Comparison of ENCODE assay signal across 9 cellular contexts in the genomic region with DNA sequence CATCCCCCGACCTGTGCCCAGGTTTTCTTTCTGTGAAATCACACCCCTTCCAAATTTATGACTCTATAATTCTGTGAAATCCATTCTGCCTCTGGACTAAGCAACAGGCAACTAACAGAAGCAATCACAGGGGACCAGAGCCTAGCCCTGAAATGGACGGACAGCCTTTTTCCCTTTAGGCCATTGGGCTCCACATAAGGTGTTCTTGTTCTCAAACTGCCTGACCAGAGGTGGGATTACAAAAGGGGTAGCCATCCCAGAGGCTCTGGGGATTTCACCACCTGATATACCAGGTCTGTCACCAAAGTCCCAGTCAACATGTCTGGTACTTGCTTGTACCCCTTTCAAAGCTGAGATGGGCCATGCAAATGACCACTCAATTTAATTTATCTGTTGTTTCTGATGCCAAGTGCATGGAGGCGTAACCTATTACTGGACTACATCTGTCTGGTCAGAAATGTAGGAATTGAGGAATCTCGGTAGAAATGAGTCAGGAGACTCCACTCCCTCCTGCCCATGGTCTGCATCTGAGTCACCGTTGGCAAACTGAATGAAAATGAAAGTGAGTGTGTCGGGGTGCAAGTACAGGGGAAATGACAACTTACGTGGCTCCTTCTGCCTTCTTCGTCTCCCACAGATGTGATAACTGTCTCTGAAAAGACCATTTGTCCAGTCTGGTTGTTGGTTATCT. TPM values are rescaled to one million over a fixed set of nuclear protein-coding genes. Genes with fewer than 3 reads are reported as not detected.
DNase-seq lines count a peak whose midpoint lies in the region; ATAC-seq, FAIRE-seq and TF ChIP-seq lines count a peak whose summit lies in the region.
"Had no signal": no experiment of that assay in that cellular context is flagged by ENCODE, and none has a peak within 500 bp of the region (broad histone marks: within the 10 kb centered on the region; RNA-seq: fewer than 3 reads in every experiment).

No MANE protein-coding gene starts in this region.

- ATAC-seq in CD4-positive, CD25-positive, alpha-beta regulatory T cell (ENCODE audit: low read depth in 2 of 2), result no peak
- ATAC-seq in HG03460 (IDR thresholded peaks at IDR 0.05; ENCODE audit: unreplicated experiment), result no peak
- ATAC-seq in HG03520 (IDR thresholded peaks at IDR 0.05; ENCODE audit: unreplicated experiment), result no peak

- H3K4me3 Mint-ChIP-seq in CD4-positive, CD25-positive, alpha-beta regulatory T cell, result peak overlapping the region in 2 of 4 donors; percentile 52 to 57

- H3K27ac Mint-ChIP-seq in CD4-positive, CD25-positive, alpha-beta regulatory T cell, result peak overlapping the region in 1 of 3 donors; percentile 45

- no peaks in the 10 kb centered on the region for H3K9me3 ChIP-seq in CD4-positive, CD25-positive, alpha-beta regulatory T cell (ENCODE audit: control insufficient read depth in 2 of 2, low read length in 2 of 2)

- peaks cover 4% of the 10 kb centered on the region for H3K4me1 ChIP-seq in CD4-positive, CD25-positive, alpha-beta regulatory T cell (ENCODE audit: control insufficient read depth, insufficient read depth, low read length, poor library complexity, severe bottlenecking)

- no peaks in the 10 kb centered on the region for H3K36me3 ChIP-seq in CD4-positive, CD25-positive, alpha-beta regulatory T cell (ENCODE audit: control insufficient read depth, insufficient read depth, low read length)

- no peaks in the 10 kb centered on the region for H3K9me3 Mint-ChIP-seq in CD4-positive, CD25-positive, alpha-beta regulatory T cell

- H3K27ac ChIP-seq in CD4-positive, CD25-positive, alpha-beta regulatory T cell (ENCODE audit: insufficient read depth, low read length, poor library complexity, severe bottlenecking), result no peak overlapping the region

- peak overlapping the region; percentile 45 for H3K4me3 ChIP-seq in CD4-positive, CD25-positive, alpha-beta regulatory T cell (ENCODE audit: low read depth, low read length)
- H3K4me3 ChIP-seq in astrocyte of the cerebellum (ENCODE audit: low read depth, low read length), result peak overlapping the region; percentile 0

- peak; percentile 89 for FAIRE-seq in HTR-8/SVneo (lab: Jason Lieb, UNC)

- H3K27me3 Mint-ChIP-seq in CD4-positive, CD25-positive, alpha-beta regulatory T cell, result peaks cover 35% of the 10 kb centered on the region

- in situ Hi-C loops in astrocyte of the cerebellum (cut with HindIII; ENCODE audit: low sequenced_read_pairs), result no loop called here

- DNase-seq in CD4-positive, CD25-positive, alpha-beta regulatory T cell, result peak in 1 of 3 donors; percentile 33
- DNase-seq in HTR-8/SVneo (ENCODE audit: insufficient read length, low spot score) (peak; percentile 79), astrocyte of the cerebellum (ENCODE audit: low read depth) (peak; percentile 82), myocyte (ENCODE audit: low read depth) (peak; percentile 72), NCI-H2196 (lab: John Stamatoyannopoulos, UW; ENCODE audit: unreplicated experiment) (no peak), T-helper 9 cell (no peak)
- DNase-seq: activated CD4-positive, alpha-beta T cell treated with anti-CD3 and anti-CD28 coated beads for 1 hour had no signal

- no peaks in the 10 kb centered on the region for H3K36me3 Mint-ChIP-seq in CD4-positive, CD25-positive, alpha-beta regulatory T cell

- peaks cover 18% of the 10 kb centered on the region for H3K27me3 ChIP-seq in CD4-positive, CD25-positive, alpha-beta regulatory T cell (ENCODE audit: control insufficient read depth, insufficient read depth, low read length)

- peaks cover 0 to 21% (median 6%) of the 10 kb centered on the region in 4 donors for H3K4me1 Mint-ChIP-seq in CD4-positive, CD25-positive, alpha-beta regulatory T cell

- TF ChIP-seq CTCF in astrocyte of the cerebellum (IDR thresholded peaks at IDR 0.05; ENCODE audit: low read depth, low read length, missing control alignments), result no peak

RNA-seq across cellular contexts. Expression of a gene that starts 10.2 kb away (rescaled TPM):
- not detected for total RNA-seq in CD4-positive, CD25-positive, alpha-beta regulatory T cell
- 1 to 10 TPM in 3 of 4 donors, under 1 TPM in 1; 0.25 to 4.6 (median 1.8) TPM for polyA plus RNA-seq in CD4-positive, CD25-positive, alpha-beta regulatory T cell
- total RNA-seq in myocyte, result 234 and 270 TPM in 2 replicates
- 665 TPM for polyA plus RNA-seq in myocyte (2012)

Comparison
In these comparisons a context has a peak if more than half of its experiments do, and no peak if none do; other contexts are left out.
1. DNase-seq: peak in HTR-8/SVneo (single experiment), astrocyte of the cerebellum (single experiment) and myocyte (single experiment); none in NCI-H2196 (single experiment) and T-helper 9 cell (single experiment).
2. RNA of a gene that starts 10.2 kb away (total RNA-seq): 234 to 270 TPM in myocyte; not detected in CD4-positive, CD25-positive, alpha-beta regulatory T cell (single experiment); every median in the first group is over 100 times any median in the second.